In the genomic region with DNA sequence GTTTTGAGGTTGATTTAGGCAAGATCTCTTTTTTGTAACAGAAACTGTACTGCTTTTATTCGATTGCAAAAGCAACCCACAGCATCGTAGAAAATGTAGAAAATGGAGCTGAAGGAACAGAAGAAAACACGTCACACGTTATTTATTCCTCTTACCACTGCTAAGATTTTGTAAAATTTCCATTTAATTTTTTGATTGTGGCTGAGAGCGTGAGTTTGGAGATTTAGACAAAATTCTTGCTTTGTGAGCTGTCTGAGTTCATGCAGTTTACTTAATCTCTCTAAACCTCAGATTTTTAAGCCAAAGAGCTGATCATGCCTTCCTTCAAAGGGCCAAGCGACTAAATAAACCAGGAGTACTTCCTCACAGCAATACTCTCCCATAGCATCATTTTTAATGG, we compare ENCODE assay signal across 15 cellular contexts. TPM values are rescaled to one million over a fixed set of nuclear protein-coding genes. Genes with fewer than 3 reads are reported as not detected.
DNase-seq lines count a peak whose midpoint lies in the region; ATAC-seq and TF ChIP-seq lines count a peak whose summit lies in the region.
"Had no signal": no experiment of that assay in that cellular context is flagged by ENCODE, and none has a peak within 500 bp of the region (broad histone marks: within the 10 kb centered on the region; RNA-seq: fewer than 3 reads in every experiment).

No MANE protein-coding gene starts in this region.

- intact Hi-C loops in esophagus squamous epithelium (cut with DNase I), result no loop called here
- intact Hi-C loops in psoas muscle (cut with DNase I), result no loop called here
- intact Hi-C loops in adrenal gland (cut with DNase I), result no loop called here

- DNase-seq in AG08396 (ENCODE audit: low spot score) (peak; percentile 31), MG63 (peak; percentile 33), esophagus squamous epithelium (lab: John Stamatoyannopoulos, UW) (no peak), psoas muscle (no peak), C1 segment of cervical spinal cord (lab: John Stamatoyannopoulos, UW) (no peak), adrenal gland (no peak), NCI-H2171 treated with DMSO at 0.1 percent for 48 hours (lab: John Stamatoyannopoulos, UW) (no peak), NCI-H1105 treated with DMSO at 0.1 percent for 48 hours (lab: John Stamatoyannopoulos, UW) (no peak)
- DNase-seq: caudate nucleus; CD4-positive, CD25-positive, alpha-beta regulatory T cell; hippocampal formation; naive thymus-derived CD4-positive, alpha-beta T cell; NCI-H1436 treated with DMSO at 0.1 percent for 48 hours; stimulated activated CD4-positive, alpha-beta T cell treated with anti-CD3 and anti-CD28 coated beads, Interleukin-1b, Interleukin-23, amount 100 ng/mL, for 48 hours had no signal

- no peak for ATAC-seq in psoas muscle

- peaks cover 20 to 50% (median 38%) of the 10 kb centered on the region in 3 donors for H3K4me1 ChIP-seq in esophagus squamous epithelium
- no peaks in the 10 kb centered on the region for H3K4me1 ChIP-seq in psoas muscle
- no peaks in the 10 kb centered on the region for H3K4me1 ChIP-seq in adrenal gland (replicated peaks in 1 of 2)

- TF ChIP-seq POLR2A in esophagus squamous epithelium (IDR thresholded peaks at IDR 0.05) (no peak), adrenal gland (IDR thresholded peaks at IDR 0.05) (no peak)

- H3K9me3 ChIP-seq in MG63 (peaks cover 2% of the 10 kb centered on the region; the same call in 1 of the 2 replicates), esophagus squamous epithelium (no peaks in the 10 kb centered on the region), psoas muscle (no peaks in the 10 kb centered on the region), adrenal gland (replicated peaks in 1 of 3) (no peaks in the 10 kb centered on the region)

- H3K36me3 ChIP-seq in MG63, result no peaks in the 10 kb centered on the region
- no peaks in the 10 kb centered on the region for H3K36me3 ChIP-seq in esophagus squamous epithelium
- H3K36me3 ChIP-seq in psoas muscle (ENCODE audit: insufficient read depth in 1 of 2, low read depth in 1 of 2), result no peaks in the 10 kb centered on the region
- no peaks in the 10 kb centered on the region for H3K36me3 ChIP-seq in adrenal gland (replicated peaks in 1 of 2)

- TF ChIP-seq CTCF in esophagus squamous epithelium (IDR thresholded peaks at IDR 0.05) (no peak), psoas muscle (IDR thresholded peaks at IDR 0.05) (no peak), adrenal gland (IDR thresholded peaks at IDR 0.05) (no peak)

- H3K27me3 ChIP-seq in MG63 (no peaks in the 10 kb centered on the region), esophagus squamous epithelium (no peaks in the 10 kb centered on the region), psoas muscle (ENCODE audit: insufficient read depth in 3 of 3, low read length in 2 of 3) (no peaks in the 10 kb centered on the region), adrenal gland (no peaks in the 10 kb centered on the region)

- H3K27ac ChIP-seq in esophagus squamous epithelium (peak overlapping the region; percentile 58 to 91 (median 81)), psoas muscle (peak overlapping the region; percentile 55), adrenal gland (no peak overlapping the region)

- H3K4me3 ChIP-seq in MG63, result no peak overlapping the region
- peak overlapping the region in 1 of 4 donors; percentile 9 for H3K4me3 ChIP-seq in esophagus squamous epithelium
- H3K4me3 ChIP-seq in psoas muscle, result no peak overlapping the region
- no peak overlapping the region for H3K4me3 ChIP-seq in adrenal gland

- 46 to 60% methylated on average over 6 of the region's 6 CpGs for WGBS in esophagus squamous epithelium, 2 donors
- 65 to 77% (median 65%) methylated on average over 6 of the region's 6 CpGs for WGBS in psoas muscle, 3 donors
- 78 to 86% (median 82%) methylated on average over 6 of the region's 6 CpGs for whole genome bisulfite sequencing in adrenal gland, 4 donors

RNA-seq across cellular contexts. Expression of a gene that starts 24.8 kb away (rescaled TPM):
- total RNA-seq in MG63 (2014; rRNA removed; shearing (Covaris generic); ENCODE audit: low replicate concordance), result 84.1 and 90.7 TPM in 2 replicates
- 10 to 100 TPM in 2 of 4 donors, 1 to 10 TPM in 2; 5.2 to 62.9 (median 14.0) TPM for total RNA-seq in esophagus squamous epithelium
- total RNA-seq in psoas muscle, result 10 to 100 TPM; 18.0 to 58.5 (median 38.4) TPM
- 10 to 100 TPM in 2 of 3 donors, 1 to 10 TPM in 1; 8.8 to 15.0 (median 13.5) TPM for polyA plus RNA-seq in psoas muscle
- 10 to 100 TPM in 5 of 8 donors, 1 to 10 TPM in 3; 3.5 to 23.2 (median 11.5) TPM for total RNA-seq in adrenal gland
- polyA plus RNA-seq in adrenal gland, result 10 to 100 TPM; 12.7 to 23.2 (median 13.6) TPM
- total RNA-seq: OCI-LY7 had no signal
- polyA plus RNA-seq: CD4-positive, CD25-positive, alpha-beta regulatory T cell; naive thymus-derived CD4-positive, alpha-beta T cell had no signal

Comparison
In these comparisons a context has a peak if more than half of its experiments do, and no peak if none do; other contexts are left out.
1. DNase-seq: peak in AG08396 (single experiment) and MG63 (single experiment); none in esophagus squamous epithelium (single experiment), psoas muscle (0 of 2), C1 segment of cervical spinal cord (0 of 14), adrenal gland (0 of 7), NCI-H2171 treated with DMSO at 0.1 percent for 48 hours (single experiment) and NCI-H1105 treated with DMSO at 0.1 percent for 48 hours (single experiment).
2. H3K27ac ChIP-seq: peak in esophagus squamous epithelium (4 of 4) and psoas muscle (single experiment); none in adrenal gland (0 of 5).